In genomic region chr7:118327179-118327578, GRCh38 we compare ENCODE assay signal across 20 cellular contexts.
"Had no signal": no experiment of that assay in that cellular context is flagged by ENCODE, and none has a peak within 500 bp of the region (broad histone marks: within the 10 kb centered on the region; RNA-seq: fewer than 3 reads in every experiment).

No MANE protein-coding gene starts in this region.

- H3K9me3 ChIP-seq: adrenal gland, breast epithelium, colonic mucosa, heart right ventricle, left ventricle myocardium inferior, right atrium auricular region, thyroid gland, upper lobe of right lung had no signal

- H3K4me1 ChIP-seq: adrenal gland, breast epithelium, colonic mucosa, heart right ventricle, left ventricle myocardium inferior, right atrium auricular region, thyroid gland, upper lobe of right lung had no signal

- DNase-seq: activated CD4-positive, alpha-beta T cell treated with anti-CD3 and anti-CD28 coated beads for 36 hours; activated CD4-positive, alpha-beta T cell treated with anti-CD3 and anti-CD28 coated beads, Interleukin-2, amount 50 U/mL, for 4 hours; activated CD8-positive, alpha-beta memory T cell treated with anti-CD3 and anti-CD28 coated beads for 24 hours; activated CD8-positive, alpha-beta memory T cell treated with anti-CD3 and anti-CD28 coated beads, Interleukin-2, amount 50 U/mL, for 4 hours; activated T-cell treated with anti-CD3 and anti-CD28 coated beads, Interleukin-2, amount 50 U/mL, for 24 hours; adrenal gland; colonic mucosa; endodermal cell; heart right ventricle; left ventricle myocardium inferior; naive thymus-derived CD8-positive, alpha-beta T cell; stimulated activated CD4-positive, alpha-beta T cell treated with anti-CD3 and anti-CD28 coated beads, Interleukin-12 subunit alpha, Interleukin-12 subunit beta, amount 100 ng/mL, for 4 hours; stimulated activated CD4-positive, alpha-beta T cell treated with anti-CD3 and anti-CD28 coated beads, Interleukin-4, amount 100 ng/mL, for 4 hours; stimulated activated naive CD8-positive, alpha-beta T cell treated with anti-CD3 and anti-CD28 coated beads, Interleukin-15, Interleukin-2, amounts not matched to agents 100 U/mL and 50 U/mL, for 24 hours; T-helper 9 cell; thyroid gland; upper lobe of right lung had no signal

- ATAC-seq: activated CD4-positive, alpha-beta T cell treated with anti-CD3 and anti-CD28 coated beads for 36 hours; activated T-helper 17 cell treated with anti-CD3 and anti-CD28 coated beads, Interleukin-2, amount 50 U/mL, for 72 hours; heart right ventricle; naive thymus-derived CD8-positive, alpha-beta T cell; stimulated activated naive CD8-positive, alpha-beta T cell treated with anti-CD3 and anti-CD28 coated beads, Interleukin-15, Interleukin-2, amounts not matched to agents 100 U/mL and 50 U/mL, for 24 hours; upper lobe of right lung had no signal

- H3K27ac ChIP-seq: adrenal gland, breast epithelium, colonic mucosa, heart right ventricle, left ventricle myocardium inferior, right atrium auricular region, thyroid gland, upper lobe of right lung had no signal

- H3K27me3 ChIP-seq: adrenal gland, breast epithelium, colonic mucosa, right atrium auricular region, thyroid gland, upper lobe of right lung had no signal

- H3K4me3 ChIP-seq: adrenal gland, breast epithelium, colonic mucosa, heart right ventricle, left ventricle myocardium inferior, right atrium auricular region, thyroid gland, upper lobe of right lung had no signal

- H3K36me3 ChIP-seq: adrenal gland, breast epithelium, colonic mucosa, heart right ventricle, left ventricle myocardium inferior, right atrium auricular region, thyroid gland, upper lobe of right lung had no signal
